In genomic region chr7:137231167-137231566, GRCh38 we compare ENCODE assay signal across 8 cellular contexts.
"Had no signal": no experiment of that assay in that cellular context is flagged by ENCODE, and none has a peak within 500 bp of the region (broad histone marks: within the 10 kb centered on the region; RNA-seq: fewer than 3 reads in every experiment).

No MANE protein-coding gene starts in this region.

- H3K27me3 Mint-ChIP-seq: IgD-negative memory B cell had no signal

- H2AFZ ChIP-seq: GM23338 had no signal

- H3K27ac Mint-ChIP-seq: GM23338, HFFc6, IgD-negative memory B cell had no signal

- H3K9me3 Mint-ChIP-seq: HFFc6 had no signal

- H3K4me3 ChIP-seq: GM23338, HAP-1 had no signal

- H3K4me3 Mint-ChIP-seq: GM23338, HFFc6, IgD-negative memory B cell had no signal

- H3K36me3 ChIP-seq: HAP-1 had no signal

- H3K4me1 Mint-ChIP-seq: IgD-negative memory B cell had no signal

- H3K4me1 ChIP-seq: HAP-1 had no signal

- DNase-seq: H7, HFFc6, KG1 had no signal

- H3K4me2 ChIP-seq: GM23338 had no signal

- ATAC-seq: GM23338, HCT116 had no signal

- H3K9me3 ChIP-seq: HAP-1 had no signal

- H3K36me3 Mint-ChIP-seq: IgD-negative memory B cell had no signal

- H3K27ac ChIP-seq: HL-60 had no signal
